Comparison of ENCODE assay signal across 12 cellular contexts in genomic region chr19:31586282-31586681, GRCh38.
"Had no signal": no experiment of that assay in that cellular context is flagged by ENCODE, and none has a peak within 500 bp of the region (broad histone marks: within the 10 kb centered on the region; RNA-seq: fewer than 3 reads in every experiment).

No MANE protein-coding gene starts in this region.

- H3K27ac Mint-ChIP-seq: activated naive CD8-positive, alpha-beta T cell treated with anti-CD3 and anti-CD28 coated beads, Interleukin-2, amount 10 ng/mL, durations not matched to agents 7 days and 5 days; naive thymus-derived CD4-positive, alpha-beta T cell; stimulated activated effector memory CD8-positive, alpha-beta T cell treated with anti-CD3 and anti-CD28 coated beads, Interleukin-12 subunit alpha, Interleukin-12 subunit beta, amount 100 ng/mL, for 72 hours had no signal

- DNase-seq: activated CD4-positive, alpha-beta T cell treated with anti-CD3 and anti-CD28 coated beads, Interleukin-2, amount 50 U/mL, for 4 hours; activated CD4-positive, CD25-positive, alpha-beta regulatory T cell treated with anti-CD3 and anti-CD28 coated beads, Interleukin-2, amount 50 U/mL, for 72 hours; activated effector memory CD4-positive, alpha-beta T cell treated with Interleukin-2 at 50 U/mL for 16 hours; activated naive CD8-positive, alpha-beta T cell treated with anti-CD3 and anti-CD28 coated beads, Interleukin-2, amount 10 ng/mL, durations not matched to agents 7 days and 5 days; activated T-cell treated with anti-CD3 and anti-CD28 coated beads, Interleukin-2, amount 50 U/mL, for 1 hour; anterior cingulate cortex; naive thymus-derived CD4-positive, alpha-beta T cell; small intestine; tibial artery had no signal

- H3K9me3 ChIP-seq: gastroesophageal sphincter, tibial artery had no signal

- H3K27me3 Mint-ChIP-seq: activated naive CD8-positive, alpha-beta T cell treated with anti-CD3 and anti-CD28 coated beads, Interleukin-2, amount 10 ng/mL, durations not matched to agents 7 days and 5 days had no signal

- H3K36me3 ChIP-seq: gastroesophageal sphincter, tibial artery had no signal

- H3K4me1 Mint-ChIP-seq: activated naive CD8-positive, alpha-beta T cell treated with anti-CD3 and anti-CD28 coated beads, Interleukin-2, amount 10 ng/mL, durations not matched to agents 7 days and 5 days; naive thymus-derived CD4-positive, alpha-beta T cell; stimulated activated effector memory CD8-positive, alpha-beta T cell treated with anti-CD3 and anti-CD28 coated beads, Interleukin-12 subunit alpha, Interleukin-12 subunit beta, amount 100 ng/mL, for 72 hours had no signal

- H3K4me3 ChIP-seq: gastroesophageal sphincter, lung, tibial artery had no signal

- H3K27ac ChIP-seq: gastroesophageal sphincter, tibial artery had no signal

- FAIRE-seq: small intestine had no signal

- H3K36me3 Mint-ChIP-seq: activated naive CD8-positive, alpha-beta T cell treated with anti-CD3 and anti-CD28 coated beads, Interleukin-2, amount 10 ng/mL, durations not matched to agents 7 days and 5 days; naive thymus-derived CD4-positive, alpha-beta T cell; stimulated activated effector memory CD8-positive, alpha-beta T cell treated with anti-CD3 and anti-CD28 coated beads, Interleukin-12 subunit alpha, Interleukin-12 subunit beta, amount 100 ng/mL, for 72 hours had no signal

- H3K27me3 ChIP-seq: tibial artery had no signal

- H3K9me3 Mint-ChIP-seq: stimulated activated effector memory CD8-positive, alpha-beta T cell treated with anti-CD3 and anti-CD28 coated beads, Interleukin-12 subunit alpha, Interleukin-12 subunit beta, amount 100 ng/mL, for 72 hours had no signal

- H3K4me1 ChIP-seq: gastroesophageal sphincter, tibial artery had no signal

- ATAC-seq: gastroesophageal sphincter; naive thymus-derived CD4-positive, alpha-beta T cell; stimulated activated effector memory CD8-positive, alpha-beta T cell treated with anti-CD3 and anti-CD28 coated beads, Interleukin-12 subunit alpha, Interleukin-12 subunit beta, amount 100 ng/mL, for 72 hours had no signal

- H3K4me3 Mint-ChIP-seq: activated naive CD8-positive, alpha-beta T cell treated with anti-CD3 and anti-CD28 coated beads, Interleukin-2, amount 10 ng/mL, durations not matched to agents 7 days and 5 days; naive thymus-derived CD4-positive, alpha-beta T cell; stimulated activated effector memory CD8-positive, alpha-beta T cell treated with anti-CD3 and anti-CD28 coated beads, Interleukin-12 subunit alpha, Interleukin-12 subunit beta, amount 100 ng/mL, for 72 hours had no signal
